In genomic region chr18:80244956-80245730, GRCh38 we compare ENCODE assay signal across 15 cellular contexts. TPM values are rescaled to one million over a fixed set of nuclear protein-coding genes. Genes with fewer than 3 reads are reported as not detected.
DNase-seq lines count a peak whose midpoint lies in the region; ATAC-seq and TF ChIP-seq lines count a peak whose summit lies in the region.
"Had no signal": no experiment of that assay in that cellular context is flagged by ENCODE, and none has a peak within 500 bp of the region (broad histone marks: within the 10 kb centered on the region; RNA-seq: fewer than 3 reads in every experiment).

No MANE protein-coding gene starts in this region.

- in situ Hi-C loops in mammary epithelial cell (cut with MboI; ENCODE audit: low sequenced_read_pairs in 2 of 2), result no loop called here
- in situ Hi-C loops in brain microvascular endothelial cell (cut with HindIII; ENCODE audit: low pct_ligation_motif_present, low sequenced_read_pairs), result no loop called here

- peaks cover 3% of the 10 kb centered on the region for H4K20me1 ChIP-seq in mammary epithelial cell (ENCODE audit: insufficient read depth, low read length)

- no peak overlapping the region for H3K27ac Mint-ChIP-seq in natural killer cell
- H3K27ac Mint-ChIP-seq in CD14-positive monocyte, result no peak overlapping the region

- POLR2A ChIA-PET in AG04449 (lab: Yijun Ruan, JAX), result no interaction called here

- H3K4me2 ChIP-seq in mammary epithelial cell (ENCODE audit: insufficient read depth, low read depth, low read length), result peak overlapping the region; percentile 88

- no TSS peak for BruUV-seq in mammary epithelial cell (replicated peaks; lab: Mats Ljungman, UMichigan)

- H2AFZ ChIP-seq in mammary epithelial cell (ENCODE audit: low read depth, low read length), result peak overlapping the region; percentile 87

- TF ChIP-seq CTCF in AG04449 (IDR thresholded peaks at IDR 0.05; ENCODE audit: insufficient read depth, low read length, missing control alignments) (no peak), GM10266 (IDR thresholded peaks at IDR 0.05; ENCODE audit: control insufficient read depth, insufficient read depth, low read depth, missing control alignments) (no peak), mammary epithelial cell (conservative IDR thresholded peaks at IDR 0.05 in 1 of 2, IDR thresholded peaks at IDR 0.05 in 1 of 2; ENCODE audit: extremely low read depth in 1 of 2, insufficient read depth in 1 of 2, low read depth in 1 of 2, low read length in 2 of 2) (no peak), natural killer cell (IDR thresholded peaks at IDR 0.05) (no peak), brain microvascular endothelial cell (IDR thresholded peaks at IDR 0.05; ENCODE audit: low read depth, low read length, missing control alignments) (no peak), CD14-positive monocyte (IDR thresholded peaks at IDR 0.05) (no peak)

- peaks cover 24 to 45% of the 10 kb centered on the region in 2 donors for H3K27me3 Mint-ChIP-seq in natural killer cell (ENCODE audit: low read depth in 2 of 2)
- H3K27me3 Mint-ChIP-seq in CD14-positive monocyte (ENCODE audit: low read depth in 3 of 3), result peaks cover 29 to 43% (median 36%) of the 10 kb centered on the region in 3 donors

- H3K9me3 ChIP-seq in mammary epithelial cell (replicated peaks; ENCODE audit: insufficient read depth, low read length), result no peaks in the 10 kb centered on the region
- H3K9me3 ChIP-seq: BLaER1 treated with 17β-estradiol and CSF1 and Interleukin-3, amounts not matched to agents 10 nM and 100 nM; neutrophil had no signal

- H3K4me1 Mint-ChIP-seq in natural killer cell (peaks cover 0 to 6% of the 10 kb centered on the region in 2 donors), CD14-positive monocyte (peaks cover 5% of the 10 kb centered on the region)

- H3K27ac ChIP-seq in mammary epithelial cell (ENCODE audit: insufficient read depth, low read depth, low read length) (peak overlapping the region; percentile 62), brain microvascular endothelial cell (no peak overlapping the region)
- H3K27ac ChIP-seq: BLaER1 treated with 17β-estradiol and CSF1 and Interleukin-3, amounts not matched to agents 10 nM and 100 nM; neutrophil had no signal

- H3K79me2 ChIP-seq in mammary epithelial cell (ENCODE audit: insufficient read depth, low read length), result peaks cover 62% of the 10 kb centered on the region

- H3K27me3 ChIP-seq in mammary epithelial cell (ENCODE audit: insufficient read depth, low read length), result no peaks in the 10 kb centered on the region
- H3K27me3 ChIP-seq in brain microvascular endothelial cell (replicated peaks), result no peaks in the 10 kb centered on the region

- peak overlapping the region; percentile 83 for H3K9ac ChIP-seq in mammary epithelial cell (ENCODE audit: insufficient read depth, low read length)
- H3K9ac ChIP-seq: BLaER1 treated with 17β-estradiol and CSF1 and Interleukin-3, amounts not matched to agents 10 nM and 100 nM had no signal

- H3K4me3 ChIP-seq in AG04449 (ENCODE audit: low read depth, low read length) (peak overlapping the region; percentile 68; the same call in 1 of the 2 replicates), mammary epithelial cell (replicated peaks in 1 of 3; ENCODE audit: insufficient read depth in 1 of 3, low read depth in 2 of 3, low read length in 3 of 3) (peak overlapping the region; percentile 61 to 79 (median 68)), brain microvascular endothelial cell (ENCODE audit: low read depth, low read length) (no peak overlapping the region)

- H3K4me3 Mint-ChIP-seq in natural killer cell, result peak overlapping the region; percentile 68
- H3K4me3 Mint-ChIP-seq in CD14-positive monocyte, result peak overlapping the region in 1 of 2 donors; percentile 88

- H3K9me3 Mint-ChIP-seq in natural killer cell, result no peaks in the 10 kb centered on the region
- H3K9me3 Mint-ChIP-seq in CD14-positive monocyte, result peaks cover 0 to 6% (median 2%) of the 10 kb centered on the region in 7 donors

- DNase-seq in AG04449 (ENCODE audit: low read depth, low spot score) (no peak), GM10266 (ENCODE audit: extremely low spot score) (peak; percentile 13), mammary epithelial cell (no peak), natural killer cell (no peak), brain microvascular endothelial cell (no peak), activated gamma-delta T cell treated with Interleukin-2 at 50 U/mL for 16 hours (no peak), CD14-positive monocyte (ENCODE audit: low spot score) (no peak)
- DNase-seq: activated CD4-positive, alpha-beta T cell treated with anti-CD3 and anti-CD28 coated beads for 1 hour; cortex of kidney; NCI-H1105 treated with DMSO at 0.1 percent for 48 hours; NCI-H510A treated with DMSO at 0.1 percent for 48 hours had no signal

- H3K36me3 ChIP-seq in mammary epithelial cell (ENCODE audit: insufficient read depth, low read length) (peaks cover 3% of the 10 kb centered on the region), brain microvascular endothelial cell (replicated peaks) (no peaks in the 10 kb centered on the region)
- H3K36me3 ChIP-seq: BLaER1 treated with 17β-estradiol and CSF1 and Interleukin-3, amounts not matched to agents 10 nM and 100 nM; neutrophil had no signal

- 51% methylated on average over 3 of the region's 10 CpGs for WGBS in mammary epithelial cell (ENCODE audit: low coverage, missing lambda C conversion rate)

- ATAC-seq in natural killer cell, result no peak
- no peak for ATAC-seq in HG03432 (IDR thresholded peaks at IDR 0.05; ENCODE audit: unreplicated experiment)
- ATAC-seq: Right ventricle myocardium inferior had no signal

- peaks cover 44% of the 10 kb centered on the region for H3K4me1 ChIP-seq in mammary epithelial cell (ENCODE audit: insufficient read depth, low read length)

- no peaks in the 10 kb centered on the region for H3K36me3 Mint-ChIP-seq in natural killer cell
- H3K36me3 Mint-ChIP-seq in CD14-positive monocyte, result peaks cover 0 to 1% of the 10 kb centered on the region in 2 donors

- CTCF ChIA-PET in AG04449 (lab: Yijun Ruan, JAX) (interaction anchor here (1.0 to 2.2 kb wide), 2 partner anchors 88 to 89 kb away, joined by 3 to 9 read pairs; no protein-coding TSS in a partner anchor), mammary epithelial cell (lab: Charles Lee; ENCODE audit: low non-redundant PET) (no interaction called here)

- intact Hi-C loops in mammary epithelial cell (cut with micrococcal nuclease) (no loop called here), natural killer cell (cut with micrococcal nuclease) (no loop called here), CD14-positive monocyte (cut with micrococcal nuclease) (no loop called here)

- dilution Hi-C loops in mammary epithelial cell (cut with HindIII; ENCODE audit: low sequenced_read_pairs), result no loop called here

RNA-seq across cellular contexts. Expression of gene PARD6G, which starts 2.2 kb away (rescaled TPM):
- total RNA-seq in mammary epithelial cell (10 to 100 TPM; 34.9 to 35.7 TPM), natural killer cell (not detected)
- polyA plus RNA-seq in mammary epithelial cell (16.6 TPM), CD14-positive monocyte (not detected)
- 51.2 TPM for polyA minus RNA-seq in mammary epithelial cell

Comparison
In these comparisons a context has a peak if more than half of its experiments do, and no peak if none do; other contexts are left out.
1. RNA of gene PARD6G, which starts 2.2 kb away (total RNA-seq): 34.9 to 35.7 TPM in mammary epithelial cell; not detected in natural killer cell; every median in the first group is over 10 times any median in the second.